18 cellular contexts compared by ENCODE assay signal in genomic region chr11:106853850-106854401, GRCh38.
A peak's percentile ranks its signal among the peaks of the same experiment; 100 is the strongest.
DNase-seq lines count a peak whose midpoint lies in the region; ATAC-seq and TF ChIP-seq lines count a peak whose summit lies in the region.
"Had no signal": no experiment of that assay in that cellular context is flagged by ENCODE, and none has a peak within 500 bp of the region (broad histone marks: within the 10 kb centered on the region; RNA-seq: fewer than 3 reads in every experiment).

No MANE protein-coding gene starts in this region.

- H3K9me3 Mint-ChIP-seq in activated naive CD8-positive, alpha-beta T cell treated with anti-CD3 and anti-CD28 coated beads, Interleukin-2, amount 10 ng/mL, durations not matched to agents 7 days and 5 days, result peaks cover 8% of the 10 kb centered on the region
- peaks cover 32% of the 10 kb centered on the region for H3K9me3 Mint-ChIP-seq in activated naive CD8-positive, alpha-beta T cell treated with anti-CD3 and anti-CD28 coated beads, Interleukin-2, amount 50 U/mL, for 24 hours
- peaks cover 10% of the 10 kb centered on the region for H3K9me3 Mint-ChIP-seq in glutamatergic neuron (ENCODE audit: unreplicated experiment)

- no peak overlapping the region for H3K4me2 ChIP-seq in osteoblast (ENCODE audit: insufficient read depth, low read length)
- H3K4me2 ChIP-seq: BLaER1 had no signal

- H3K27ac Mint-ChIP-seq in activated naive CD8-positive, alpha-beta T cell treated with anti-CD3 and anti-CD28 coated beads, Interleukin-2, amount 10 ng/mL, durations not matched to agents 7 days and 5 days, result no peak overlapping the region
- no peak overlapping the region for H3K27ac Mint-ChIP-seq in activated naive CD8-positive, alpha-beta T cell treated with anti-CD3 and anti-CD28 coated beads, Interleukin-2, amount 50 U/mL, for 24 hours
- H3K27ac Mint-ChIP-seq in glutamatergic neuron (ENCODE audit: unreplicated experiment), result peak overlapping the region; percentile 9

- H3K4me3 Mint-ChIP-seq in activated naive CD8-positive, alpha-beta T cell treated with anti-CD3 and anti-CD28 coated beads, Interleukin-2, amount 10 ng/mL, durations not matched to agents 7 days and 5 days, result no peak overlapping the region
- H3K4me3 Mint-ChIP-seq in activated naive CD8-positive, alpha-beta T cell treated with anti-CD3 and anti-CD28 coated beads, Interleukin-2, amount 50 U/mL, for 24 hours, result no peak overlapping the region
- H3K4me3 Mint-ChIP-seq in glutamatergic neuron (ENCODE audit: unreplicated experiment), result no peak overlapping the region
- H3K4me3 Mint-ChIP-seq: CD14-positive monocyte; CD4-positive, alpha-beta memory T cell had no signal

- H3K4me1 ChIP-seq in aorta (ENCODE audit: control insufficient read depth in 1 of 2, insufficient read depth in 2 of 2, low read length in 2 of 2) (no peaks in the 10 kb centered on the region), osteoblast (ENCODE audit: insufficient read depth, low read length) (no peaks in the 10 kb centered on the region)
- H3K4me1 ChIP-seq: BLaER1 had no signal

- POLR2A ChIA-PET in activated naive CD8-positive, alpha-beta T cell treated with anti-CD3 and anti-CD28 coated beads, Interleukin-2, amount 10 ng/mL, durations not matched to agents 7 days and 5 days (lab: Charles Lee), result no interaction called here

- no peak overlapping the region for H2AFZ ChIP-seq in osteoblast (ENCODE audit: low read length)

- 93 to 100% methylated on average over 1 of the region's 1 CpG for WGBS in aorta, 2 donors

- H3K27me3 ChIP-seq in aorta (ENCODE audit: control insufficient read depth in 1 of 2, insufficient read depth in 2 of 2, low read length in 1 of 2) (no peaks in the 10 kb centered on the region), osteoblast (ENCODE audit: insufficient read depth, low read length) (no peaks in the 10 kb centered on the region)
- H3K27me3 ChIP-seq: BLaER1 had no signal

- ATAC-seq in activated naive CD8-positive, alpha-beta T cell treated with anti-CD3 and anti-CD28 coated beads, Interleukin-2, amount 10 ng/mL, durations not matched to agents 7 days and 5 days (ENCODE audit: low read depth), result no peak
- no peak for ATAC-seq in activated naive CD8-positive, alpha-beta T cell treated with anti-CD3 and anti-CD28 coated beads, Interleukin-2, amount 50 U/mL, for 24 hours
- ATAC-seq in sciatic nerve (peak; percentile 15), aorta (ENCODE audit: low FRiP score) (peak; percentile 15)
- ATAC-seq: HepG2 had no signal

- H3K9me3 ChIP-seq in aorta (ENCODE audit: control insufficient read depth, low read length) (no peaks in the 10 kb centered on the region), osteoblast (ENCODE audit: low read depth, low read length) (no peaks in the 10 kb centered on the region)
- H3K9me3 ChIP-seq: BLaER1 had no signal

- H4K20me1 ChIP-seq in osteoblast (ENCODE audit: insufficient read depth, low read length), result no peaks in the 10 kb centered on the region
- H4K20me1 ChIP-seq: BLaER1 had no signal

- no peaks in the 10 kb centered on the region for H3K4me1 Mint-ChIP-seq in activated naive CD8-positive, alpha-beta T cell treated with anti-CD3 and anti-CD28 coated beads, Interleukin-2, amount 10 ng/mL, durations not matched to agents 7 days and 5 days
- no peaks in the 10 kb centered on the region for H3K4me1 Mint-ChIP-seq in activated naive CD8-positive, alpha-beta T cell treated with anti-CD3 and anti-CD28 coated beads, Interleukin-2, amount 50 U/mL, for 24 hours
- H3K4me1 Mint-ChIP-seq in glutamatergic neuron (ENCODE audit: low read depth, unreplicated experiment), result peaks cover 10% of the 10 kb centered on the region
- H3K4me1 Mint-ChIP-seq: CD14-positive monocyte; CD4-positive, alpha-beta memory T cell had no signal

- TF ChIP-seq CTCF in glutamatergic neuron (IDR thresholded peaks at IDR 0.05; ENCODE audit: partially characterized antibody, unreplicated experiment), result no peak
- TF ChIP-seq CTCF in osteoblast (IDR thresholded peaks at IDR 0.05; ENCODE audit: extremely low read depth, low read depth, low read length), result no peak

- no peaks in the 10 kb centered on the region for H3K79me2 ChIP-seq in osteoblast (ENCODE audit: insufficient read depth, low read length)

- intact Hi-C loops in sciatic nerve (cut with DNase I) (no loop called here), aorta (cut with DNase I) (no loop called here)

- no peaks in the 10 kb centered on the region for H3K27me3 Mint-ChIP-seq in activated naive CD8-positive, alpha-beta T cell treated with anti-CD3 and anti-CD28 coated beads, Interleukin-2, amount 10 ng/mL, durations not matched to agents 7 days and 5 days
- H3K27me3 Mint-ChIP-seq in activated naive CD8-positive, alpha-beta T cell treated with anti-CD3 and anti-CD28 coated beads, Interleukin-2, amount 50 U/mL, for 24 hours, result no peaks in the 10 kb centered on the region
- H3K27me3 Mint-ChIP-seq in glutamatergic neuron (ENCODE audit: unreplicated experiment), result peaks cover 2% of the 10 kb centered on the region
- H3K27me3 Mint-ChIP-seq: CD4-positive, alpha-beta memory T cell had no signal

- H3K4me3 ChIP-seq in aorta (ENCODE audit: low read length in 2 of 2) (no peak overlapping the region), osteoblast (ENCODE audit: insufficient read depth, low read length) (no peak overlapping the region)
- H3K4me3 ChIP-seq: BLaER1 had no signal

- H3K27ac ChIP-seq in aorta (ENCODE audit: low read depth in 1 of 2, low read length in 2 of 2), result no peak overlapping the region
- no peak overlapping the region for H3K27ac ChIP-seq in osteoblast (ENCODE audit: low read depth, low read length)
- H3K27ac ChIP-seq: BLaER1 had no signal

- H3K36me3 ChIP-seq in aorta (ENCODE audit: control insufficient read depth in 1 of 2, insufficient read depth in 2 of 2, low read length in 1 of 2) (no peaks in the 10 kb centered on the region), osteoblast (ENCODE audit: insufficient read depth, low read length) (no peaks in the 10 kb centered on the region)
- H3K36me3 ChIP-seq: BLaER1 had no signal

- H3K36me3 Mint-ChIP-seq in activated naive CD8-positive, alpha-beta T cell treated with anti-CD3 and anti-CD28 coated beads, Interleukin-2, amount 10 ng/mL, durations not matched to agents 7 days and 5 days, result no peaks in the 10 kb centered on the region
- no peaks in the 10 kb centered on the region for H3K36me3 Mint-ChIP-seq in activated naive CD8-positive, alpha-beta T cell treated with anti-CD3 and anti-CD28 coated beads, Interleukin-2, amount 50 U/mL, for 24 hours (ENCODE audit: low read depth)
- peaks cover 22% of the 10 kb centered on the region for H3K36me3 Mint-ChIP-seq in glutamatergic neuron (ENCODE audit: unreplicated experiment)
- H3K36me3 Mint-ChIP-seq: CD14-positive monocyte; CD4-positive, alpha-beta memory T cell had no signal

- DNase-seq in activated naive CD8-positive, alpha-beta T cell treated with anti-CD3 and anti-CD28 coated beads, Interleukin-2, amount 10 ng/mL, durations not matched to agents 7 days and 5 days, result peak; percentile 6
- no peak for DNase-seq in activated naive CD8-positive, alpha-beta T cell treated with anti-CD3 and anti-CD28 coated beads, Interleukin-2, amount 50 U/mL, for 24 hours
- DNase-seq in glutamatergic neuron (no peak), sciatic nerve (ENCODE audit: low spot score) (no peak), aorta (peak in 1 of 2 donors; percentile 5), NCI-H1436 treated with DMSO at 0.1 percent for 48 hours (lab: John Stamatoyannopoulos, UW) (no peak), osteoblast (ENCODE audit: insufficient read length, low spot score, missing footprints) (no peak)
- no peak for DNase-seq in activated CD4-positive, alpha-beta T cell treated with anti-CD3 and anti-CD28 coated beads, Interleukin-2, amount 50 U/mL, for 48 hours
- DNase-seq: 8988T; CD4-positive, alpha-beta memory T cell; DMS153; DMS79; GF-D8; GOT3; H7 had no signal

Comparison
In these comparisons a context has a peak if more than half of its experiments do, and no peak if none do; other contexts are left out.
1. ATAC-seq: peak in sciatic nerve (single experiment) and aorta (single experiment); none in activated naive CD8-positive, alpha-beta T cell treated with anti-CD3 and anti-CD28 coated beads, Interleukin-2, amount 10 ng/mL, durations not matched to agents 7 days and 5 days (single experiment) and activated naive CD8-positive, alpha-beta T cell treated with anti-CD3 and anti-CD28 coated beads, Interleukin-2, amount 50 U/mL, for 24 hours (single experiment).